ENCODE assay signal across 23 cellular contexts in genomic region chr4:98645527-98645926, GRCh38. TPM values are rescaled to one million over a fixed set of nuclear protein-coding genes. Genes with fewer than 3 reads are reported as not detected.
DNase-seq lines count a peak whose midpoint lies in the region; ATAC-seq and TF ChIP-seq lines count a peak whose summit lies in the region.
"Had no signal": no experiment of that assay in that cellular context is flagged by ENCODE, and none has a peak within 500 bp of the region (broad histone marks: within the 10 kb centered on the region; RNA-seq: fewer than 3 reads in every experiment).

No MANE protein-coding gene starts in this region.

- H3K4me3 ChIP-seq in CD4-positive, alpha-beta memory T cell (ENCODE audit: low read length in 2 of 2): no peak overlapping the region
- H3K4me3 ChIP-seq in Panc1 (ENCODE audit: low read depth in 2 of 2, low read length in 2 of 2) (no peak overlapping the region), neural progenitor cell (no peak overlapping the region)
- H3K4me3 ChIP-seq: A549; BLaER1 treated with 17β-estradiol and CSF1 and Interleukin-3, amounts not matched to agents 10 nM and 100 nM had no signal

- H3K4me2 ChIP-seq in neural progenitor cell: no peak overlapping the region
- H3K4me2 ChIP-seq: A549; BLaER1 treated with 17β-estradiol and CSF1 and Interleukin-3, amounts not matched to agents 10 nM and 100 nM had no signal

- H3K4me1 ChIP-seq in CD4-positive, alpha-beta memory T cell (ENCODE audit: insufficient read depth, low read length): peaks cover 52% of the 10 kb centered on the region
- H3K4me1 ChIP-seq in Panc1 (ENCODE audit: control insufficient read depth, insufficient read depth, low read length) (peaks cover 67% of the 10 kb centered on the region), neural progenitor cell (peaks cover 23% of the 10 kb centered on the region)
- H3K4me1 ChIP-seq: BLaER1 treated with 17β-estradiol and CSF1 and Interleukin-3, amounts not matched to agents 10 nM and 100 nM had no signal

- no peaks in the 10 kb centered on the region for H3F3A ChIP-seq in neural progenitor cell (ENCODE audit: low read depth)

- no peaks in the 10 kb centered on the region for H3K36me3 ChIP-seq in CD4-positive, alpha-beta memory T cell (ENCODE audit: insufficient read depth, low read length)
- H3K36me3 ChIP-seq in Panc1 (ENCODE audit: control insufficient read depth, insufficient read depth, low read length): no peaks in the 10 kb centered on the region
- H3K36me3 ChIP-seq in neural progenitor cell: no peaks in the 10 kb centered on the region
- H3K36me3 ChIP-seq: BLaER1 treated with 17β-estradiol and CSF1 and Interleukin-3, amounts not matched to agents 10 nM and 100 nM had no signal

- no peak overlapping the region for H2AFZ ChIP-seq in neural progenitor cell (replicated peaks)

- CTCF ChIA-PET in CD4-positive, alpha-beta memory T cell (lab: Charles Lee; ENCODE audit: partially characterized antibody): interaction anchor here (0.6 to 1.5 kb wide), 3 partner anchors 13 to 269 kb away, joined by 3 read pairs; partner anchors contain the start of gene TSPAN5
- CTCF ChIA-PET in Panc1 (lab: Charles Lee): no interaction called here
- CTCF ChIA-PET in MCF 10A (lab: Yijun Ruan, JAX): interaction anchor here (0.5 to 1.2 kb wide), 2 partner anchors 92 to 178 kb away, joined by 3 to 4 read pairs; no protein-coding TSS in a partner anchor

- in situ Hi-C loops in Panc1 (cut with HindIII; ENCODE audit: low pct_unique_long_range_greater_than_20kb, low sequenced_read_pairs): no loop called here

- ATAC-seq in Panc1: no peak
- ATAC-seq: A549 had no signal

- no peaks in the 10 kb centered on the region for H3K27me3 Mint-ChIP-seq in CD4-positive, alpha-beta memory T cell
- H3K27me3 Mint-ChIP-seq in MCF 10A (ENCODE audit: insufficient read depth, unreplicated experiment) (no peaks in the 10 kb centered on the region), neural progenitor cell (ENCODE audit: insufficient read depth, low read depth) (peaks cover 7% of the 10 kb centered on the region)

- H3K27me3 ChIP-seq in CD4-positive, alpha-beta memory T cell (ENCODE audit: insufficient read depth, low read length): no peaks in the 10 kb centered on the region
- H3K27me3 ChIP-seq in Panc1 (ENCODE audit: control insufficient read depth, insufficient read depth, low read length) (no peaks in the 10 kb centered on the region), neural progenitor cell (no peaks in the 10 kb centered on the region)
- H3K27me3 ChIP-seq: BLaER1 treated with 17β-estradiol and CSF1 and Interleukin-3, amounts not matched to agents 10 nM and 100 nM had no signal

- H3K27ac Mint-ChIP-seq in CD4-positive, alpha-beta memory T cell: peak overlapping the region in 4 of 7 donors; percentile 43 to 74 (median 73)
- H3K27ac Mint-ChIP-seq in MCF 10A (ENCODE audit: low read depth, unreplicated experiment) (no peak overlapping the region), neural progenitor cell (no peak overlapping the region)

- peak overlapping the region in 1 of 8 donors; percentile 36 for H3K4me3 Mint-ChIP-seq in CD4-positive, alpha-beta memory T cell
- H3K4me3 Mint-ChIP-seq in MCF 10A (ENCODE audit: unreplicated experiment): no peak overlapping the region
- no peak overlapping the region for H3K4me3 Mint-ChIP-seq in neural progenitor cell

- H4K20me1 ChIP-seq in neural progenitor cell (ENCODE audit: low read depth): peaks cover 4% of the 10 kb centered on the region
- H4K20me1 ChIP-seq: BLaER1 treated with 17β-estradiol and CSF1 and Interleukin-3, amounts not matched to agents 10 nM and 100 nM had no signal

- no peak overlapping the region for H3K27ac ChIP-seq in CD4-positive, alpha-beta memory T cell (ENCODE audit: low read depth, low read length)
- H3K27ac ChIP-seq in Panc1 (ENCODE audit: low read length) (peak overlapping the region; percentile 61), cingulate gyrus (ENCODE audit: low read depth, low read length) (peak overlapping the region; percentile 16), neural progenitor cell (no peak overlapping the region)
- H3K27ac ChIP-seq: A549; BLaER1 treated with 17β-estradiol and CSF1 and Interleukin-3, amounts not matched to agents 10 nM and 100 nM; RWPE1 had no signal

- peaks cover 91% of the 10 kb centered on the region for H3K79me2 ChIP-seq in neural progenitor cell (ENCODE audit: low read depth)

- BruUV-seq in Panc1 (replicated peaks; lab: Mats Ljungman, UMichigan): no TSS peak
- no TSS peak for BruUV-seq in MCF 10A (replicated peaks; lab: Mats Ljungman, UMichigan)

- POLR2A ChIA-PET in CD4-positive, alpha-beta memory T cell (lab: Charles Lee; ENCODE audit: partially characterized antibody): interaction anchor here (1.6 to 5.2 kb wide), 2 partner anchors 13 to 1301 kb away, joined by 3 to 26 read pairs; partner anchors contain the start of genes DNAJB14 and TSPAN5
- POLR2A ChIA-PET in Panc1 (lab: Charles Lee): interaction anchor here (0.7 kb wide), 1 partner anchor 494 kb away, joined by 4 read pairs; no protein-coding TSS in a partner anchor
- POLR2A ChIA-PET in MCF 10A (lab: Yijun Ruan, JAX): no interaction called here

- H3K9me3 ChIP-seq in CD4-positive, alpha-beta memory T cell (ENCODE audit: control insufficient read depth in 1 of 2, low read length in 2 of 2): no peaks in the 10 kb centered on the region
- H3K9me3 ChIP-seq in Panc1 (ENCODE audit: control insufficient read depth, insufficient read depth, low read depth, low read length): 0 out of 2 replicates have a peak, but pooled peaks cover 3% of the 10 kb centered on the region
- peaks cover 4% of the 10 kb centered on the region for H3K9me3 ChIP-seq in neural progenitor cell (ENCODE audit: low read depth)
- H3K9me3 ChIP-seq: BLaER1 treated with 17β-estradiol and CSF1 and Interleukin-3, amounts not matched to agents 10 nM and 100 nM had no signal

- DNase-seq in CD4-positive, alpha-beta memory T cell: no peak
- DNase-seq in Panc1 (ENCODE audit: low read depth, low spot score): no peak
- DNase-seq in superior temporal gyrus (ENCODE audit: extremely low spot score): peak; percentile 36
- DNase-seq in MCF 10A (ENCODE audit: unreplicated experiment): no peak
- DNase-seq in neural progenitor cell (ENCODE audit: low spot score): no peak
- no peak for DNase-seq in NCI-H187 treated with DMSO at 0.1 percent for 48 hours (lab: John Stamatoyannopoulos, UW)
- DNase-seq: AML-193, Calu3, DMS79 treated with DMSO at 0.1 percent for 48 hours, GF-D8, KG1, MM.1S, NCI-H1092 treated with DMSO at 0.1 percent for 48 hours, NCI-H1436 treated with DMSO at 0.1 percent for 48 hours, NCI-H2029 treated with DMSO at 0.1 percent for 48 hours, NCI-H2227 treated with DMSO at 0.1 percent for 48 hours, NCI-H526 treated with DMSO at 0.1 percent for 48 hours, SHP77 treated with DMSO at 0.1 percent for 48 hours, T-helper 1 cell had no signal

- H3K4me1 Mint-ChIP-seq in CD4-positive, alpha-beta memory T cell: peaks cover 41 to 68% (median 57%) of the 10 kb centered on the region in 4 donors
- H3K4me1 Mint-ChIP-seq in MCF 10A (ENCODE audit: insufficient read depth, unreplicated experiment): peaks cover 4% of the 10 kb centered on the region
- peaks cover 6% of the 10 kb centered on the region for H3K4me1 Mint-ChIP-seq in neural progenitor cell

- H3K9me3 Mint-ChIP-seq in CD4-positive, alpha-beta memory T cell: peaks cover 0 to 2% (median 0%) of the 10 kb centered on the region in 8 donors
- peaks cover 8% of the 10 kb centered on the region for H3K9me3 Mint-ChIP-seq in MCF 10A (ENCODE audit: unreplicated experiment)
- peaks cover 28% of the 10 kb centered on the region for H3K9me3 Mint-ChIP-seq in neural progenitor cell

- TF ChIP-seq CTCF in Panc1 (IDR thresholded peaks at IDR 0.05): no peak
- TF ChIP-seq CTCF in MCF 10A (IDR thresholded peaks at IDR 0.05; ENCODE audit: unreplicated experiment): no peak
- TF ChIP-seq CTCF in neural progenitor cell (IDR thresholded peaks at IDR 0.05): no peak

- peaks cover 2 to 5% of the 10 kb centered on the region in 2 donors for H3K36me3 Mint-ChIP-seq in CD4-positive, alpha-beta memory T cell
- H3K36me3 Mint-ChIP-seq in MCF 10A (ENCODE audit: insufficient read depth, unreplicated experiment) (no peaks in the 10 kb centered on the region), neural progenitor cell (peaks cover 31% of the 10 kb centered on the region)

- no peak overlapping the region for H3K9ac ChIP-seq in neural progenitor cell
- H3K9ac ChIP-seq: BLaER1 treated with 17β-estradiol and CSF1 and Interleukin-3, amounts not matched to agents 10 nM and 100 nM had no signal

- intact Hi-C loops in CD4-positive, alpha-beta memory T cell (cut with micrococcal nuclease): no loop called here
- intact Hi-C loops in Panc1 (cut with micrococcal nuclease; ENCODE audit: unreplicated experiment) (no loop called here), MCF 10A (cut with micrococcal nuclease) (no loop called here)

RNA-seq across cellular contexts. Expression of gene TSPAN5, which starts 12.9 kb away (rescaled TPM):
- 10 to 100 TPM; 16.8 to 17.4 TPM for total RNA-seq in CD4-positive, alpha-beta memory T cell
- polyA plus RNA-seq in CD4-positive, alpha-beta memory T cell: 10 to 100 TPM; 34.0 to 40.4 TPM
- total RNA-seq in Panc1 (2021; ENCODE audit: unreplicated experiment): 61.9 TPM
- 45.8 TPM for polyA plus RNA-seq in Panc1 (2012; ENCODE audit: insufficient read length)
- 18.5 and 19.8 TPM in 2 replicates for total RNA-seq in MCF 10A (2022)
- total RNA-seq in neural progenitor cell (ENCODE audit: low replicate concordance): 31.7 and 34.9 TPM in 2 replicates

Comparison
In these comparisons a context has a peak if more than half of its experiments do, and no peak if none do; other contexts are left out.
1. H3K27ac ChIP-seq: peak in Panc1 (single experiment) and cingulate gyrus (single experiment); none in CD4-positive, alpha-beta memory T cell (single experiment) and neural progenitor cell (single experiment).
2. H3K27ac Mint-ChIP-seq: peak in CD4-positive, alpha-beta memory T cell (4 of 7); none in MCF 10A (single experiment) and neural progenitor cell (single experiment).